In the genomic region with DNA sequence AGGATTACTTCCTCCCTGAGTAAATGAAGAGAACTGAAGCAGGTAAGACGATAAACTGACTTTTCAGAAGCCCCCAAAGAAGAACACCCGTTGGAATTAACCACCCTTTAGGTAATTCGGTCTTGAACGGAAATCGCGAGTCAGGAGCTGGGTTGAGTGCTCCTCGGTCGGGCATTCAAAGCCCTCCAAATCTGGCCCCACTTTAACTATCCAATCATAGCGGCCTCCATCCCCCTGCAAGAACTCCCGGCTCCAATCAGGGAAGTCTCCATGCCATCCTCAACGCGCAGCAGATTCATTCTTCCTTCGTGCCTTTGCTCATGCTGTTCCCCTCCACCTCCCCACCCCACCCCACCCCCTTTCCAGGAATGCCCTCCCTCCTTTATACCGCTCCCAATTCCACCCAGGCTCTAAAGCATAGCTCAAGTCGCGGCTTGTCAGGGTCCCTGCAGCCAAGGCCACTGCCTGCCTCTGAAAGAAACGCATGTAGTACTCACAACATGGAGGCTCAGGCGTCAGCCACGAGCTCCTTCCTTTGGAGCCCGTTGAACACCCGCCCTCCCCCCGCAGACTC, we compare ENCODE assay signal across 8 cellular contexts. TPM values are rescaled to one million over a fixed set of nuclear protein-coding genes. Genes with fewer than 3 reads are reported as not detected.
DNase-seq lines count a peak whose midpoint lies in the region; ATAC-seq, FAIRE-seq and TF ChIP-seq lines count a peak whose summit lies in the region.

No MANE protein-coding gene starts in this region.

- no peaks in the 10 kb centered on the region for H3K27me3 Mint-ChIP-seq in astrocyte (ENCODE audit: low read depth, unreplicated experiment)

- ATAC-seq in HG03108 (IDR thresholded peaks at IDR 0.05; ENCODE audit: unreplicated experiment) (no peak), HG02885 (IDR thresholded peaks at IDR 0.05; ENCODE audit: poor library complexity, unreplicated experiment) (no peak)

- peak overlapping the region; percentile 80 for H3K4me3 ChIP-seq in astrocyte (ENCODE audit: insufficient read depth, low read depth, low read length)

- no peaks in the 10 kb centered on the region for H3K36me3 ChIP-seq in astrocyte (ENCODE audit: insufficient read depth, low read length)

- peak overlapping the region; percentile 76 for H2AFZ ChIP-seq in astrocyte (ENCODE audit: low read depth, low read length)

- DNase-seq in ELR (ENCODE audit: low read depth) (peak; percentile 74), LoVo (ENCODE audit: low spot score) (peak; percentile 56), SK-MEL-5 (ENCODE audit: low read depth, low spot score) (peak; percentile 80), astrocyte (ENCODE audit: low read depth) (peak; percentile 79), hepatic stellate cell (ENCODE audit: low spot score) (peak; percentile 74), posterior cingulate gyrus (peak; percentile 42 to 93 (median 62))

- in situ Hi-C loops in SK-MEL-5 (cut with HindIII; ENCODE audit: low pct_unique_long_range_greater_than_20kb, low sequenced_read_pairs): no loop called here

- H3K27me3 ChIP-seq in astrocyte (ENCODE audit: insufficient read depth, low read length): no peaks in the 10 kb centered on the region

- H4K20me1 ChIP-seq in astrocyte (ENCODE audit: insufficient read depth, low read length): no peaks in the 10 kb centered on the region

- peaks cover 1% of the 10 kb centered on the region for H3K36me3 Mint-ChIP-seq in astrocyte (ENCODE audit: low read depth, unreplicated experiment)

- H3K9me3 ChIP-seq in astrocyte (ENCODE audit: insufficient read depth, low read depth, low read length): no peaks in the 10 kb centered on the region

- peak overlapping the region; percentile 75 for H3K27ac ChIP-seq in astrocyte (ENCODE audit: low read depth, low read length)

- H3K9me3 Mint-ChIP-seq in astrocyte (ENCODE audit: unreplicated experiment): no peaks in the 10 kb centered on the region

- H3K4me3 Mint-ChIP-seq in astrocyte (ENCODE audit: unreplicated experiment): peak overlapping the region; percentile 93

- intact Hi-C loops in posterior cingulate gyrus (cut with DNase I): loop anchor here (5.0 kb wide), 1 partner anchor 252 kb away; the partner anchor contains the start of gene NEDD4

- TF ChIP-seq CTCF in astrocyte (IDR thresholded peaks at IDR 0.05; ENCODE audit: insufficient read depth, low read depth, low read length): no peak

- peaks cover 10% of the 10 kb centered on the region for H3K4me1 Mint-ChIP-seq in astrocyte (ENCODE audit: low read depth, unreplicated experiment)

- peak overlapping the region; percentile 97 for H3K4me2 ChIP-seq in astrocyte (ENCODE audit: low read length)

- peak overlapping the region; percentile 85 for H3K9ac ChIP-seq in astrocyte (ENCODE audit: low read length)

- no peak for FAIRE-seq in astrocyte (lab: Jason Lieb, UNC)

- H3K79me2 ChIP-seq in astrocyte (ENCODE audit: insufficient read depth, low read length): peaks cover 41% of the 10 kb centered on the region

- peak overlapping the region; percentile 91 for H3K27ac Mint-ChIP-seq in astrocyte (ENCODE audit: unreplicated experiment)

- peaks cover 15% of the 10 kb centered on the region for H3K4me1 ChIP-seq in astrocyte (ENCODE audit: insufficient read depth, low read length)

RNA-seq across cellular contexts. Expression of gene RFX7, which starts 0.6 kb away (rescaled TPM):
- 5.0 and 5.1 TPM in 2 replicates for total RNA-seq in SK-MEL-5 (2014; rRNA removed; shearing (Covaris generic))
- polyA plus RNA-seq in SK-MEL-5 (2015; cell fraction: cytosol; rRNA removed): 5.2 and 8.4 TPM in 2 replicates
- polyA plus RNA-seq in SK-MEL-5 (2015; cell fraction: nucleus; rRNA removed): 16.8 and 19.9 TPM in 2 replicates
- total RNA-seq in astrocyte: 45.3 and 46.3 TPM in 2 replicates
